1 cellular context compared by ENCODE assay signal in the genomic region with DNA sequence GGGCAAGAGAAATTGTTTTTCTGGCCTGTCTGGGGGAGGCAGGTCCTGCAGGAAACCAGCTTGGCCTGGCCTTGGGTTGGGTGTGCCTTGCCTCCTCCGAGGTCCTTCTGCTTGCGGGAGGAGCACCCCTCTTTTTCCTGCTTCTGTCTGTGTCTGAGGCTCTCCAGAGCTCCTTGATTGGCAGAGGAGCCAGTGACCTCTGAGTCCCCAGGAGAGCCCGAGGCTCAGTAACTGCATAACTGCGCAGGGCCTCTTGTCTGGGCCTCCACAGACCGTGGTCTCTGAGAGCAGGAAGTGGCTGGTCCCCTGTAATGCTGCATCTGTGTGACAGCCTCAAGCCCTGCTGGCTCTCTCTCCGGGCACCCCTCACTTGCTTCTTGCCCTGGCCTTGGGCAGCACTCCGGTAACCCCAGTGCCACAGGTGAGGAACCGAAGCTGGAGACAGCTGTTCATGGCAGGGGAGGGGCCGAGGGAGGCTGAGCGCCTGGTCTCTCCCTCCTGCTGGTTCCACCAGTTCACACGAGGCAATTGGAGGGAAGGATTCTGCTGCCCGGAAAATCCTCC.
TF ChIP-seq lines count a peak whose summit lies in the region.

No MANE protein-coding gene starts in this region.

TF ChIP-seq in GM12878, 131 proteins besides CTCF, POLR2A, EP300 and RAD21:
- TF ChIP-seq ATF7 (IDR thresholded peaks at IDR 0.05; ENCODE audit: low read depth) = 0 out of 2 replicates have a peak, but pooled peaks have one; percentile 4
- TF ChIP-seq NR2F1 (conservative IDR thresholded peaks at IDR 0.05) = no peak
- no peak for TF ChIP-seq RB1 (IDR thresholded peaks at IDR 0.05; ENCODE audit: borderline replicate concordance)
- TF ChIP-seq TARDBP (IDR thresholded peaks at IDR 0.05; ENCODE audit: borderline replicate concordance) = no peak
- TF ChIP-seq CHD4 (IDR thresholded peaks at IDR 0.05) = no peak
- TF ChIP-seq, protein P1, sequence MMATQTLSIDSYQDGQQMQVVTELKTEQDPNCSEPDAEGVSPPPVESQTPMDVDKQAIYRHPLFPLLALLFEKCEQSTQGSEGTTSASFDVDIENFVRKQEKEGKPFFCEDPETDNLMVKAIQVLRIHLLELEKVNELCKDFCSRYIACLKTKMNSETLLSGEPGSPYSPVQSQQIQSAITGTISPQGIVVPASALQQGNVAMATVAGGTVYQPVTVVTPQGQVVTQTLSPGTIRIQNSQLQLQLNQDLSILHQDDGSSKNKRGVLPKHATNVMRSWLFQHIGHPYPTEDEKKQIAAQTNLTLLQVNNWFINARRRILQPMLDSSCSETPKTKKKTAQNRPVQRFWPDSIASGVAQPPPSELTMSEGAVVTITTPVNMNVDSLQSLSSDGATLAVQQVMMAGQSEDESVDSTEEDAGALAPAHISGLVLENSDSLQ (IDR thresholded peaks at IDR 0.05) = peak; percentile 44; the same call in 1 of the 2 replicates
- TF ChIP-seq, protein P2, sequence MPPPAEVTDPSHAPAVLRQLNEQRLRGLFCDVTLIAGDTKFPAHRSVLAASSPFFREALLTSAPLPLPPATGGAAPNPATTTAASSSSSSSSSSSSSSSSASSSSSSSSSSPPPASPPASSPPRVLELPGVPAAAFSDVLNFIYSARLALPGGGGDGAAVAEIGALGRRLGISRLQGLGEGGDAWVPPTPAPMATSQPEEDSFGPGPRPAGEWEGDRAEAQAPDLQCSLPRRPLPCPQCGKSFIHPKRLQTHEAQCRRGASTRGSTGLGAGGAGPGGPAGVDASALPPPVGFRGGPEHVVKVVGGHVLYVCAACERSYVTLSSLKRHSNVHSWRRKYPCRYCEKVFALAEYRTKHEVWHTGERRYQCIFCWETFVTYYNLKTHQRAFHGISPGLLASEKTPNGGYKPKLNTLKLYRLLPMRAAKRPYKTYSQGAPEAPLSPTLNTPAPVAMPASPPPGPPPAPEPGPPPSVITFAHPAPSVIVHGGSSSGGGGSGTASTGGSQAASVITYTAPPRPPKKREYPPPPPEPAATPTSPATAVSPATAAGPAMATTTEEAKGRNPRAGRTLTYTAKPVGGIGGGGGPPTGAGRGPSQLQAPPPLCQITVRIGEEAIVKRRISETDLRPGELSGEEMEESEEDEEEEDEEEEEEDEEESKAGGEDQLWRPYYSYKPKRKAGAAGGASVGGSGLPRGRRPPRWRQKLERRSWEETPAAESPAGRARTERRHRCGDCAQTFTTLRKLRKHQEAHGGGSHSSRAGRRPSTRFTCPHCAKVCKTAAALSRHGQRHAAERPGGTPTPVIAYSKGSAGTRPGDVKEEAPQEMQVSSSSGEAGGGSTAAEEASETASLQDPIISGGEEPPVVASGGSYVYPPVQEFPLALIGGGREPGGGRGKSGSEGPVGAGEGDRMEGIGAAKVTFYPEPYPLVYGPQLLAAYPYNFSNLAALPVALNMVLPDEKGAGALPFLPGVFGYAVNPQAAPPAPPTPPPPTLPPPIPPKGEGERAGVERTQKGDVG (CRISPR knock-in tag; IDR thresholded peaks at IDR 0.05) = no peak
